In genomic region chr5:172151661-172152210, GRCh38 we compare ENCODE assay signal across 19 cellular contexts. TPM values are rescaled to one million over a fixed set of nuclear protein-coding genes. Genes with fewer than 3 reads are reported as not detected.
DNase-seq lines count a peak whose midpoint lies in the region; ATAC-seq and TF ChIP-seq lines count a peak whose summit lies in the region.
"Had no signal": no experiment of that assay in that cellular context is flagged by ENCODE, and none has a peak within 500 bp of the region (broad histone marks: within the 10 kb centered on the region; RNA-seq: fewer than 3 reads in every experiment).

No MANE protein-coding gene starts in this region.

- H3K4me1 ChIP-seq in endodermal cell (ENCODE audit: control insufficient read depth, insufficient read depth, low read length) (no peaks in the 10 kb centered on the region), heart right ventricle (peaks cover 0 to 85% (median 40%) of the 10 kb centered on the region in 9 donors), adrenal gland (replicated peaks in 1 of 2) (peaks cover 0 to 5% of the 10 kb centered on the region in 2 donors)
- H3K4me1 ChIP-seq: sigmoid colon had no signal

- CTCF ChIA-PET in activated naive CD4-positive, alpha-beta T cell treated with anti-CD3 and anti-CD28 coated beads, Interleukin-2, amount 10 ng/mL, durations not matched to agents 7 days and 5 days (lab: Charles Lee): interaction anchor here (0.6 to 2.9 kb wide), 8 partner anchors 10 to 309 kb away, joined by 3 to 11 read pairs (median 4); partner anchors contain the start of genes EFCAB9 and STK10
- CTCF ChIA-PET in activated CD4-positive, alpha-beta memory T cell treated with anti-CD3 and anti-CD28 coated beads, Interleukin-2, amount 10 ng/mL, durations not matched to agents 7 days and 5 days (lab: Charles Lee): interaction anchor here (1.5 to 3.8 kb wide), 3 partner anchors 22 to 142 kb away, joined by 4 to 22 read pairs (median 5); partner anchors contain the start of gene STK10

- no peak for ATAC-seq in stimulated activated memory B cell treated with anti-CD40 and anti-IgM and Interleukin-4, amounts not matched to agents 10 μg/mL and 1 μg/mL and 100 μg/mL, for 72 hours
- ATAC-seq in heart right ventricle: no peak
- ATAC-seq: Panc1, WTC11 had no signal

- H3K36me3 ChIP-seq in endodermal cell (ENCODE audit: control insufficient read depth, insufficient read depth, low read length) (no peaks in the 10 kb centered on the region), heart right ventricle (peaks cover 0 to 77% (median 0%) of the 10 kb centered on the region in 9 donors), adrenal gland (replicated peaks in 1 of 2) (peaks cover 0 to 8% of the 10 kb centered on the region in 2 donors)

- no peak for TF ChIP-seq CTCF in endodermal cell (conservative IDR thresholded peaks at IDR 0.05)
- no peak for TF ChIP-seq CTCF in heart right ventricle (IDR thresholded peaks at IDR 0.05)
- TF ChIP-seq CTCF in adrenal gland (IDR thresholded peaks at IDR 0.05): no peak

- H3K36me3 Mint-ChIP-seq in activated naive CD4-positive, alpha-beta T cell treated with anti-CD3 and anti-CD28 coated beads, Interleukin-2, amount 10 ng/mL, durations not matched to agents 7 days and 5 days: peaks cover 76% of the 10 kb centered on the region
- H3K36me3 Mint-ChIP-seq in activated CD4-positive, alpha-beta memory T cell treated with anti-CD3 and anti-CD28 coated beads, Interleukin-2, amount 10 ng/mL, durations not matched to agents 7 days and 5 days (ENCODE audit: low read depth): peaks cover 84% of the 10 kb centered on the region
- H3K36me3 Mint-ChIP-seq in endodermal cell (ENCODE audit: low read depth): peaks cover 7% of the 10 kb centered on the region
- peaks cover 69% of the 10 kb centered on the region for H3K36me3 Mint-ChIP-seq in stimulated activated memory B cell treated with anti-CD40 and anti-IgM and Interleukin-4, amounts not matched to agents 10 μg/mL and 1 μg/mL and 100 μg/mL, for 72 hours
- H3K36me3 Mint-ChIP-seq: WTC11 had no signal

- DNase-seq in activated naive CD4-positive, alpha-beta T cell treated with anti-CD3 and anti-CD28 coated beads, Interleukin-2, amount 10 ng/mL, durations not matched to agents 7 days and 5 days: no peak
- DNase-seq in activated naive CD4-positive, alpha-beta T cell (lab: John Stamatoyannopoulos, UW): no peak
- no peak for DNase-seq in activated CD4-positive, alpha-beta memory T cell treated with anti-CD3 and anti-CD28 coated beads, Interleukin-2, amount 10 ng/mL, durations not matched to agents 7 days and 5 days
- no peak for DNase-seq in endodermal cell
- DNase-seq in heart right ventricle: no peak
- DNase-seq in adrenal gland: no peak
- no peak for DNase-seq in pons (ENCODE audit: low spot score)
- DNase-seq: brain microvascular endothelial cell; effector CD8-positive, alpha-beta T cell; NCI-H69; nucleus accumbens; sigmoid colon; stimulated activated CD4-positive, alpha-beta T cell treated with anti-CD3 and anti-CD28 coated beads, Interleukin-2, amount 100 ng/mL, for 48 hours; stimulated activated CD8-positive, alpha-beta memory T cell treated with anti-CD3 and anti-CD28 coated beads, Interleukin-4, amount 100 ng/mL, for 48 hours had no signal

- no peak overlapping the region for H3K9ac ChIP-seq in endodermal cell (ENCODE audit: extremely low read depth, low read length, poor library complexity, severe bottlenecking)

- H3K27me3 ChIP-seq in endodermal cell (ENCODE audit: control insufficient read depth, insufficient read depth, low read length, poor library complexity, severe bottlenecking) (no peaks in the 10 kb centered on the region), heart right ventricle (no peaks in the 10 kb centered on the region), adrenal gland (no peaks in the 10 kb centered on the region)
- H3K27me3 ChIP-seq: brain microvascular endothelial cell, sigmoid colon had no signal

- H3K27ac ChIP-seq in endodermal cell (ENCODE audit: low read depth, low read length): no peak overlapping the region
- peak overlapping the region in 1 of 10 donors; percentile 83 for H3K27ac ChIP-seq in heart right ventricle
- H3K27ac ChIP-seq in adrenal gland: no peak overlapping the region
- H3K27ac ChIP-seq: brain microvascular endothelial cell had no signal

- H3K9me3 Mint-ChIP-seq in activated naive CD4-positive, alpha-beta T cell treated with anti-CD3 and anti-CD28 coated beads, Interleukin-2, amount 10 ng/mL, durations not matched to agents 7 days and 5 days: no peaks in the 10 kb centered on the region
- no peaks in the 10 kb centered on the region for H3K9me3 Mint-ChIP-seq in activated CD4-positive, alpha-beta memory T cell treated with anti-CD3 and anti-CD28 coated beads, Interleukin-2, amount 10 ng/mL, durations not matched to agents 7 days and 5 days
- no peaks in the 10 kb centered on the region for H3K9me3 Mint-ChIP-seq in endodermal cell
- H3K9me3 Mint-ChIP-seq in stimulated activated memory B cell treated with anti-CD40 and anti-IgM and Interleukin-4, amounts not matched to agents 10 μg/mL and 1 μg/mL and 100 μg/mL, for 72 hours: no peaks in the 10 kb centered on the region
- H3K9me3 Mint-ChIP-seq: type B pancreatic cell, WTC11 had no signal

- H3K4me3 ChIP-seq in endodermal cell (ENCODE audit: low read length): no peak overlapping the region
- H3K4me3 ChIP-seq in heart right ventricle: no peak overlapping the region
- no peak overlapping the region for H3K4me3 ChIP-seq in adrenal gland
- H3K4me3 ChIP-seq: lung, sigmoid colon had no signal

- H3K4me1 Mint-ChIP-seq in activated naive CD4-positive, alpha-beta T cell treated with anti-CD3 and anti-CD28 coated beads, Interleukin-2, amount 10 ng/mL, durations not matched to agents 7 days and 5 days: peaks cover 64% of the 10 kb centered on the region
- peaks cover 73% of the 10 kb centered on the region for H3K4me1 Mint-ChIP-seq in activated CD4-positive, alpha-beta memory T cell treated with anti-CD3 and anti-CD28 coated beads, Interleukin-2, amount 10 ng/mL, durations not matched to agents 7 days and 5 days
- peaks cover 1% of the 10 kb centered on the region for H3K4me1 Mint-ChIP-seq in endodermal cell
- H3K4me1 Mint-ChIP-seq in stimulated activated memory B cell treated with anti-CD40 and anti-IgM and Interleukin-4, amounts not matched to agents 10 μg/mL and 1 μg/mL and 100 μg/mL, for 72 hours: peaks cover 67% of the 10 kb centered on the region
- H3K4me1 Mint-ChIP-seq: WTC11 had no signal

- POLR2A ChIA-PET in activated CD4-positive, alpha-beta memory T cell treated with anti-CD3 and anti-CD28 coated beads, Interleukin-2, amount 10 ng/mL, durations not matched to agents 7 days and 5 days (lab: Charles Lee): interaction anchor here (1.1 to 9.5 kb wide), 7 partner anchors 10 to 39 kb away, joined by 3 to 83 read pairs (median 5); no protein-coding TSS in a partner anchor

- H3K9me3 ChIP-seq in endodermal cell (ENCODE audit: control insufficient read depth, low read length) (no peaks in the 10 kb centered on the region), heart right ventricle (no peaks in the 10 kb centered on the region), adrenal gland (replicated peaks in 1 of 3) (no peaks in the 10 kb centered on the region)
- H3K9me3 ChIP-seq: sigmoid colon had no signal

- H3K4me3 Mint-ChIP-seq in activated naive CD4-positive, alpha-beta T cell treated with anti-CD3 and anti-CD28 coated beads, Interleukin-2, amount 10 ng/mL, durations not matched to agents 7 days and 5 days: peak overlapping the region; percentile 51
- peak overlapping the region; percentile 16 for H3K4me3 Mint-ChIP-seq in activated CD4-positive, alpha-beta memory T cell treated with anti-CD3 and anti-CD28 coated beads, Interleukin-2, amount 10 ng/mL, durations not matched to agents 7 days and 5 days
- H3K4me3 Mint-ChIP-seq in endodermal cell: no peak overlapping the region
- peak overlapping the region; percentile 6 for H3K4me3 Mint-ChIP-seq in stimulated activated memory B cell treated with anti-CD40 and anti-IgM and Interleukin-4, amounts not matched to agents 10 μg/mL and 1 μg/mL and 100 μg/mL, for 72 hours
- H3K4me3 Mint-ChIP-seq: type B pancreatic cell, WTC11 had no signal

- H3K27ac Mint-ChIP-seq in activated naive CD4-positive, alpha-beta T cell treated with anti-CD3 and anti-CD28 coated beads, Interleukin-2, amount 10 ng/mL, durations not matched to agents 7 days and 5 days: peak overlapping the region; percentile 84
- H3K27ac Mint-ChIP-seq in activated CD4-positive, alpha-beta memory T cell treated with anti-CD3 and anti-CD28 coated beads, Interleukin-2, amount 10 ng/mL, durations not matched to agents 7 days and 5 days: peak overlapping the region; percentile 85
- H3K27ac Mint-ChIP-seq in endodermal cell: peak overlapping the region; percentile 1
- H3K27ac Mint-ChIP-seq in stimulated activated memory B cell treated with anti-CD40 and anti-IgM and Interleukin-4, amounts not matched to agents 10 μg/mL and 1 μg/mL and 100 μg/mL, for 72 hours: peak overlapping the region; percentile 87
- H3K27ac Mint-ChIP-seq: type B pancreatic cell had no signal

- TF ChIP-seq POLR2A in adrenal gland (IDR thresholded peaks at IDR 0.05): no peak

- intact Hi-C loops in heart right ventricle (cut with DNase I): loop anchor here in 2 of 10 donors (5.0 kb wide), 1 partner anchor 34 kb away; no protein-coding TSS in a partner anchor
- intact Hi-C loops in adrenal gland (cut with DNase I): no loop called here

- H3K27me3 Mint-ChIP-seq in activated naive CD4-positive, alpha-beta T cell treated with anti-CD3 and anti-CD28 coated beads, Interleukin-2, amount 10 ng/mL, durations not matched to agents 7 days and 5 days: no peaks in the 10 kb centered on the region
- H3K27me3 Mint-ChIP-seq in activated CD4-positive, alpha-beta memory T cell treated with anti-CD3 and anti-CD28 coated beads, Interleukin-2, amount 10 ng/mL, durations not matched to agents 7 days and 5 days: no peaks in the 10 kb centered on the region
- H3K27me3 Mint-ChIP-seq in endodermal cell (ENCODE audit: insufficient read depth): no peaks in the 10 kb centered on the region
- no peaks in the 10 kb centered on the region for H3K27me3 Mint-ChIP-seq in stimulated activated memory B cell treated with anti-CD40 and anti-IgM and Interleukin-4, amounts not matched to agents 10 μg/mL and 1 μg/mL and 100 μg/mL, for 72 hours
- H3K27me3 Mint-ChIP-seq: type B pancreatic cell had no signal

- WGBS in endodermal cell (ENCODE audit: insufficient coverage in 1 of 2, insufficient read length in 1 of 2), 2 experiments: 82% methylated on average over 10 of the region's 10 CpGs
- WGBS in heart right ventricle, 2 donors: 94% methylated on average over 10 of the region's 10 CpGs
- 91 to 96% (median 95%) methylated on average over 10 of the region's 10 CpGs for WGBS in adrenal gland, 4 donors

RNA-seq across cellular contexts. Expression of gene STK10, which starts 36.3 kb away (rescaled TPM):
- total RNA-seq in activated CD4-positive, alpha-beta memory T cell treated with anti-CD3 and anti-CD28 coated beads, Interleukin-2, amount 10 ng/mL, durations not matched to agents 7 days and 5 days: 100 to 1,000 TPM; 301 to 316 TPM
- 10 to 100 TPM; 14.3 to 17.9 TPM for total RNA-seq in endodermal cell
- 6.8 TPM for polyA plus RNA-seq in endodermal cell (2013, experiment 1 of 2)
- 8.1 TPM for polyA plus RNA-seq in endodermal cell (2013, experiment 2 of 2)
- total RNA-seq in heart right ventricle: 10 to 100 TPM in 5 of 10 donors, 1 to 10 TPM in 5; 5.6 to 22.3 (median 9.8) TPM
- polyA plus RNA-seq in heart right ventricle: 10 to 100 TPM in 1 of 2 donors, 1 to 10 TPM in 1; 9.3 to 10.8 TPM
- 10 to 100 TPM in 7 of 8 donors, 1 to 10 TPM in 1; 6.6 to 39.1 (median 24.8) TPM for total RNA-seq in adrenal gland
- polyA plus RNA-seq in adrenal gland: 10 to 100 TPM in 2 of 3 donors, 1 to 10 TPM in 1; 5.5 to 17.1 (median 12.9) TPM

RNA-seq across cellular contexts. Expression of gene EFCAB9, which starts 42.2 kb away (rescaled TPM):
- total RNA-seq in activated CD4-positive, alpha-beta memory T cell treated with anti-CD3 and anti-CD28 coated beads, Interleukin-2, amount 10 ng/mL, durations not matched to agents 7 days and 5 days: not detected
- not detected for total RNA-seq in endodermal cell
- 0.36 TPM for polyA plus RNA-seq in endodermal cell (2013, experiment 1 of 2)
- polyA plus RNA-seq in endodermal cell (2013, experiment 2 of 2): not detected
- total RNA-seq in heart right ventricle: not detected
- not detected for polyA plus RNA-seq in heart right ventricle
- not detected for total RNA-seq in adrenal gland
- polyA plus RNA-seq in adrenal gland: not detected
- total RNA-seq: lung, sigmoid colon, WTC11 had no signal
- polyA plus RNA-seq: lung, sigmoid colon had no signal

Comparison
In these comparisons a context has a peak if more than half of its experiments do, and no peak if none do; other contexts are left out.
1. H3K27ac Mint-ChIP-seq: peak in every context shown above with its lines; median percentile 87 in stimulated activated memory B cell treated with anti-CD40 and anti-IgM and Interleukin-4, amounts not matched to agents 10 μg/mL and 1 μg/mL and 100 μg/mL, for 72 hours; 85 in activated CD4-positive, alpha-beta memory T cell treated with anti-CD3 and anti-CD28 coated beads, Interleukin-2, amount 10 ng/mL, durations not matched to agents 7 days and 5 days; 84 in activated naive CD4-positive, alpha-beta T cell treated with anti-CD3 and anti-CD28 coated beads, Interleukin-2, amount 10 ng/mL, durations not matched to agents 7 days and 5 days; 1 in endodermal cell.
2. RNA of gene STK10, which starts 36.3 kb away (total RNA-seq): 301 to 316 TPM in activated CD4-positive, alpha-beta memory T cell treated with anti-CD3 and anti-CD28 coated beads, Interleukin-2, amount 10 ng/mL, durations not matched to agents 7 days and 5 days; 6.6 to 39.1 TPM in adrenal gland, 14.3 to 17.9 TPM in endodermal cell and 5.6 to 22.3 TPM in heart right ventricle; every median in the first group is over 4 times any median in the second.